ENCODE assay signal across 21 cellular contexts in genomic region chr17:80913928-80914821, GRCh38.
DNase-seq lines count a peak whose midpoint lies in the region; ATAC-seq, FAIRE-seq and TF ChIP-seq lines count a peak whose summit lies in the region.
"Had no signal": no experiment of that assay in that cellular context is flagged by ENCODE, and none has a peak within 500 bp of the region (broad histone marks: within the 10 kb centered on the region; RNA-seq: fewer than 3 reads in every experiment).

No MANE protein-coding gene starts in this region.

- no peaks in the 10 kb centered on the region for H3K27me3 ChIP-seq in left ventricle myocardium inferior (ENCODE audit: low read depth)
- no peaks in the 10 kb centered on the region for H3K27me3 ChIP-seq in K562 (ENCODE audit: control insufficient read depth in 2 of 2, insufficient read depth in 2 of 2, low read length in 2 of 2)
- H3K27me3 ChIP-seq: BE2C had no signal

- TF ChIP-seq CTCF in left ventricle myocardium inferior (IDR thresholded peaks at IDR 0.05; ENCODE audit: borderline replicate concordance) (no peak), K562 (IDR thresholded peaks at IDR 0.05 in 2 of 3, conservative IDR thresholded peaks at IDR 0.05 in 1 of 3; ENCODE audit: insufficient read depth in 2 of 3, low read depth in 1 of 3, low read length in 3 of 3) (no peak)

- no peak overlapping the region for H3K4me2 ChIP-seq in K562 (ENCODE audit: insufficient read depth, low read length)

- WGBS in K562 (ENCODE audit: insufficient coverage, low coverage, missing lambda C conversion rate), result 94% methylated on average over 21 of the region's 21 CpGs

- H3K4me1 Mint-ChIP-seq in naive B cell, result peaks cover 33 to 68% (median 51%) of the 10 kb centered on the region in 3 donors

- H4K20me1 ChIP-seq in K562 (replicated peaks; ENCODE audit: control insufficient read depth, insufficient read depth, low read length), result no peaks in the 10 kb centered on the region

- no peak for FAIRE-seq in K562 (lab: Jason Lieb, UNC)
- peak; percentile 13 for FAIRE-seq in urothelium cell line (lab: Jason Lieb, UNC)
- FAIRE-seq: GM19239, HTR-8/SVneo had no signal

- H3K9ac ChIP-seq in K562 (ENCODE audit: insufficient read depth in 1 of 2, low read depth in 2 of 2, low read length in 2 of 2), result no peak overlapping the region

- peak overlapping the region; percentile 90 to 99 (median 98) for H3K27ac Mint-ChIP-seq in naive B cell

- no peak overlapping the region for H3K4me3 ChIP-seq in left ventricle myocardium inferior
- no peak overlapping the region for H3K4me3 ChIP-seq in K562

- peaks cover 52% of the 10 kb centered on the region for H3K36me3 ChIP-seq in left ventricle myocardium inferior
- peaks cover 31% of the 10 kb centered on the region; the same call in 2 of the 3 replicates for H3K36me3 ChIP-seq in K562 (ENCODE audit: control insufficient read depth, insufficient read depth, low read length)

- peak overlapping the region; percentile 21 to 91 (median 84) for H3K4me3 Mint-ChIP-seq in naive B cell

- H3K36me3 Mint-ChIP-seq in naive B cell, result peaks cover 0 to 11% of the 10 kb centered on the region in 2 donors

- no peak for TF ChIP-seq POLR2A in K562 (conservative IDR thresholded peaks at IDR 0.05)

- peaks cover 0 to 6% (median 3%) of the 10 kb centered on the region in 7 donors for H3K9me3 Mint-ChIP-seq in naive B cell

- DNase-seq in cardiac septum (ENCODE audit: low spot score) (peak; percentile 33), left ventricle myocardium inferior (no peak), K562 (ENCODE audit: extremely low read depth in 1 of 4, low spot score in 3 of 4) (no peak), naive B cell (peak; percentile 39), urothelium cell line (ENCODE audit: low spot score) (no peak), foreskin melanocyte (no peak), GM03348 (ENCODE audit: low spot score) (no peak)
- DNase-seq: BE2C; DMS 273 treated with DMSO at 0.1 percent for 48 hours; HCEC 1CT; KBM-7; NCI-H1048; NCI-H1694; NCI-H2107; NCI-H226; NCI-H69; NK-92 treated with Interleukin-12 subunit alpha and Interleukin-12 subunit beta, amount 100 ng/mL, for 24 hours; PC-3 had no signal

- TF ChIP-seq RAD21 in K562 (CRISPR knock-in tag; conservative IDR thresholded peaks at IDR 0.05 in 1 of 2, IDR thresholded peaks at IDR 0.05 in 1 of 2), result no peak

- BruUV-seq in K562 (replicated peaks; lab: Mats Ljungman, UMichigan), result no TSS peak

- H3K4me1 ChIP-seq in left ventricle myocardium inferior, result peaks cover 11% of the 10 kb centered on the region
- no peaks in the 10 kb centered on the region for H3K4me1 ChIP-seq in K562 (replicated peaks in 1 of 2; ENCODE audit: control insufficient read depth in 2 of 2, insufficient read depth in 2 of 2, low read length in 2 of 2)
- H3K4me1 ChIP-seq: BE2C had no signal

- ATAC-seq in K562 (no peak), naive B cell (ENCODE audit: low read depth in 2 of 2) (peak in 1 of 2 donors; percentile 5), GM19023 (IDR thresholded peaks at IDR 0.05; ENCODE audit: unreplicated experiment) (no peak)
- ATAC-seq: PC-3 had no signal

- H3K79me2 ChIP-seq in K562 (ENCODE audit: control insufficient read depth, insufficient read depth, low read length), result no peaks in the 10 kb centered on the region

- CTCF ChIA-PET in K562 (lab: Yijun Ruan, JAX; ENCODE audit: low intra/inter-chr PET ratio), result no interaction called here

- no peaks in the 10 kb centered on the region for H3K9me3 ChIP-seq in left ventricle myocardium inferior (replicated peaks)
- peaks cover 7% of the 10 kb centered on the region for H3K9me3 ChIP-seq in K562 (replicated peaks; ENCODE audit: control insufficient read depth, insufficient read depth, low read depth, low read length)
- H3K9me3 ChIP-seq: BE2C had no signal

- no peak overlapping the region for H2AFZ ChIP-seq in K562 (ENCODE audit: low read depth, low read length)

- in situ Hi-C loops in K562 (cut with MboI), result no loop called here

- no peaks in the 10 kb centered on the region for H3K9me1 ChIP-seq in K562 (ENCODE audit: control insufficient read depth, insufficient read depth, low read length)

- H3K27me3 Mint-ChIP-seq in naive B cell, result no peaks in the 10 kb centered on the region

- no peak for TF ChIP-seq EP300 in K562 (IDR thresholded peaks at IDR 0.05; ENCODE audit: low read length)

- H3K27ac ChIP-seq in left ventricle myocardium inferior (replicated peaks), result no peak overlapping the region
- no peak overlapping the region for H3K27ac ChIP-seq in K562 (ENCODE audit: extremely low read depth, low read depth, low read length)

- intact Hi-C loops in cardiac septum (cut with DNase I) (no loop called here), left ventricle myocardium inferior (cut with micrococcal nuclease) (no loop called here), K562 (cut with micrococcal nuclease) (no loop called here)

- POLR2A ChIA-PET in K562 (lab: Yijun Ruan, JAX), result interaction anchor here (1.0 kb wide), 1 partner anchor 16 kb away, joined by 3 read pairs; no protein-coding TSS in a partner anchor

TF ChIP-seq in K562, 482 proteins besides CTCF, POLR2A, EP300 and RAD21:
- peak; percentile 25 for TF ChIP-seq RBM22 (IDR thresholded peaks at IDR 0.05; ENCODE audit: low read depth, low read length, poor library complexity, severe bottlenecking)
- TF ChIP-seq POLR2G (IDR thresholded peaks at IDR 0.05; ENCODE audit: low read depth, low read length), result 0 out of 2 replicates have a peak, but pooled peaks have one; percentile 23
- no peak for TF ChIP-seq MYNN (IDR thresholded peaks at IDR 0.05)
- TF ChIP-seq MYNN (CRISPR knock-in tag; IDR thresholded peaks at IDR 0.05), result no peak

Comparison
In these comparisons a context has a peak if more than half of its experiments do, and no peak if none do; other contexts are left out.
1. DNase-seq: peak in cardiac septum (single experiment) and naive B cell (single experiment); none in left ventricle myocardium inferior (single experiment), K562 (0 of 4), urothelium cell line (single experiment), foreskin melanocyte (single experiment) and GM03348 (single experiment).